In the genomic region with DNA sequence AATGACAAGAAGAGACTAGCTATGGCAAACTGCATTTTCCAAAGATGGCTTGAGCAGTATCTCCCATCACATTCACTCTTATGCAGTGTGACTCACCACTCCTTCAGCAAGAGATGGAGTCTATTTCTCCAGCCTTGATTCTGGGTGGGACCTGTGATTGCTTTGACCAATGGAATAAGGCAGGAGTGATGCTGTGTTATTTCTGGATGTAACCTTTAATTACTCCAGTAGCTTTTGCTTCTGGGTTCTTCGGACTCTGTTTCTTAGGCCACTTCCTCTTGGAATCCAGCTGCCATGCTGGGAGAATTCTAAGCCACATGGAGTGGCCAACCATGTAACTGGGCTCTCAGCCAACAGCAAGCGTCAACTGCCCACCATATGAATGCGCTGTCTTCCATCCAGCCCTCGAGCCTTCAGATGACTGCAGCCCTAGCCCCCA, we compare ENCODE assay signal across 12 cellular contexts. TPM values are rescaled to one million over a fixed set of nuclear protein-coding genes. Genes with fewer than 3 reads are reported as not detected.
DNase-seq lines count a peak whose midpoint lies in the region; ATAC-seq and TF ChIP-seq lines count a peak whose summit lies in the region.
"Had no signal": no experiment of that assay in that cellular context is flagged by ENCODE, and none has a peak within 500 bp of the region (broad histone marks: within the 10 kb centered on the region; RNA-seq: fewer than 3 reads in every experiment).

No MANE protein-coding gene starts in this region.

- peaks cover 23% of the 10 kb centered on the region for H3K27me3 Mint-ChIP-seq in activated CD4-positive, alpha-beta memory T cell treated with anti-CD3 and anti-CD28 coated beads, Interleukin-2, amount 10 ng/mL, durations not matched to agents 7 days and 5 days
- no peaks in the 10 kb centered on the region for H3K27me3 Mint-ChIP-seq in activated CD4-positive, alpha-beta memory T cell treated with anti-CD3 and anti-CD28 coated beads for 36 hours
- H3K27me3 Mint-ChIP-seq: activated T-helper 17 cell treated with anti-CD3 and anti-CD28 coated beads, Interleukin-2, amount 50 U/mL, for 72 hours had no signal

- no peaks in the 10 kb centered on the region for H3K36me3 Mint-ChIP-seq in activated CD4-positive, alpha-beta memory T cell treated with anti-CD3 and anti-CD28 coated beads, Interleukin-2, amount 10 ng/mL, durations not matched to agents 7 days and 5 days (ENCODE audit: low read depth)
- no peaks in the 10 kb centered on the region for H3K36me3 Mint-ChIP-seq in activated CD4-positive, alpha-beta memory T cell treated with anti-CD3 and anti-CD28 coated beads for 36 hours

- WGBS in psoas muscle, 3 donors, result 60 to 75% (median 65%) methylated on average over 4 of the region's 4 CpGs

- H3K27me3 ChIP-seq in psoas muscle (ENCODE audit: insufficient read depth in 3 of 3, low read length in 2 of 3), result no peaks in the 10 kb centered on the region
- H3K27me3 ChIP-seq: upper lobe of right lung had no signal

- peaks cover 16% of the 10 kb centered on the region for H3K4me1 Mint-ChIP-seq in activated CD4-positive, alpha-beta memory T cell treated with anti-CD3 and anti-CD28 coated beads, Interleukin-2, amount 10 ng/mL, durations not matched to agents 7 days and 5 days
- no peaks in the 10 kb centered on the region for H3K4me1 Mint-ChIP-seq in activated CD4-positive, alpha-beta memory T cell treated with anti-CD3 and anti-CD28 coated beads for 36 hours (ENCODE audit: low read depth)
- H3K4me1 Mint-ChIP-seq: activated T-helper 17 cell treated with anti-CD3 and anti-CD28 coated beads, Interleukin-2, amount 50 U/mL, for 72 hours had no signal

- intact Hi-C loops in activated CD4-positive, alpha-beta memory T cell treated with anti-CD3 and anti-CD28 coated beads for 36 hours (cut with micrococcal nuclease), result no loop called here
- intact Hi-C loops in psoas muscle (cut with DNase I), result no loop called here

- H3K27ac ChIP-seq in psoas muscle, result peak overlapping the region; percentile 58
- H3K27ac ChIP-seq: upper lobe of right lung had no signal

- TF ChIP-seq CTCF in epithelial cell of esophagus (IDR thresholded peaks at IDR 0.05; ENCODE audit: insufficient read depth, low read depth, low read length, missing control alignments), result no peak
- no peak for TF ChIP-seq CTCF in psoas muscle (IDR thresholded peaks at IDR 0.05)

- DNase-seq in activated CD4-positive, alpha-beta memory T cell treated with anti-CD3 and anti-CD28 coated beads, Interleukin-2, amount 10 ng/mL, durations not matched to agents 7 days and 5 days, result peak; percentile 10
- no peak for DNase-seq in activated CD4-positive, alpha-beta memory T cell treated with anti-CD3 and anti-CD28 coated beads for 36 hours
- DNase-seq in epithelial cell of esophagus (ENCODE audit: low read depth), result peak; percentile 51
- no peak for DNase-seq in psoas muscle
- DNase-seq in SW 1271 (lab: John Stamatoyannopoulos, UW), result no peak
- no peak for DNase-seq in DMS153 treated with DMSO at 0.1 percent for 48 hours (lab: John Stamatoyannopoulos, UW; ENCODE audit: unreplicated experiment)
- DNase-seq: activated CD4-positive, alpha-beta T cell treated with anti-CD3 and anti-CD28 coated beads for 1 hour; Karpas-422; upper lobe of right lung had no signal

- no peaks in the 10 kb centered on the region for H3K9me3 Mint-ChIP-seq in activated CD4-positive, alpha-beta memory T cell treated with anti-CD3 and anti-CD28 coated beads, Interleukin-2, amount 10 ng/mL, durations not matched to agents 7 days and 5 days
- H3K9me3 Mint-ChIP-seq in activated CD4-positive, alpha-beta memory T cell treated with anti-CD3 and anti-CD28 coated beads for 36 hours, result no peaks in the 10 kb centered on the region
- H3K9me3 Mint-ChIP-seq: activated T-helper 17 cell treated with anti-CD3 and anti-CD28 coated beads, Interleukin-2, amount 50 U/mL, for 72 hours had no signal

- CTCF ChIA-PET in activated CD4-positive, alpha-beta memory T cell treated with anti-CD3 and anti-CD28 coated beads, Interleukin-2, amount 10 ng/mL, durations not matched to agents 7 days and 5 days (lab: Charles Lee), result interaction anchor here (0.8 to 4.2 kb wide), 4 partner anchors 20 to 108 kb away, joined by 3 to 43 read pairs (median 9); no protein-coding TSS in a partner anchor
- CTCF ChIA-PET in activated CD4-positive, alpha-beta memory T cell treated with anti-CD3 and anti-CD28 coated beads for 36 hours (lab: Charles Lee), result interaction anchor here (1.4 to 2.7 kb wide), 3 partner anchors 9 to 107 kb away, joined by 4 to 18 read pairs (median 5); no protein-coding TSS in a partner anchor

- no peaks in the 10 kb centered on the region for H3K9me3 ChIP-seq in psoas muscle
- H3K9me3 ChIP-seq: upper lobe of right lung had no signal

- H3K4me3 Mint-ChIP-seq in activated CD4-positive, alpha-beta memory T cell treated with anti-CD3 and anti-CD28 coated beads, Interleukin-2, amount 10 ng/mL, durations not matched to agents 7 days and 5 days, result no peak overlapping the region
- H3K4me3 Mint-ChIP-seq in activated CD4-positive, alpha-beta memory T cell treated with anti-CD3 and anti-CD28 coated beads for 36 hours, result no peak overlapping the region
- H3K4me3 Mint-ChIP-seq: activated T-helper 17 cell treated with anti-CD3 and anti-CD28 coated beads, Interleukin-2, amount 50 U/mL, for 72 hours had no signal

- POLR2A ChIA-PET in activated CD4-positive, alpha-beta memory T cell treated with anti-CD3 and anti-CD28 coated beads, Interleukin-2, amount 10 ng/mL, durations not matched to agents 7 days and 5 days (lab: Charles Lee), result no interaction called here
- POLR2A ChIA-PET in activated CD4-positive, alpha-beta memory T cell treated with anti-CD3 and anti-CD28 coated beads for 36 hours (lab: Charles Lee), result no interaction called here

- peaks cover 53% of the 10 kb centered on the region for H3K4me1 ChIP-seq in psoas muscle

- ATAC-seq in psoas muscle, result peak in 3 of 4 donors; percentile 23 to 45 (median 26)
- ATAC-seq in HG02798 (IDR thresholded peaks at IDR 0.05; ENCODE audit: poor library complexity, unreplicated experiment), result no peak
- ATAC-seq: activated T-helper 17 cell treated with anti-CD3 and anti-CD28 coated beads, Interleukin-2, amount 50 U/mL, for 72 hours had no signal

- no peak overlapping the region for H3K27ac Mint-ChIP-seq in activated CD4-positive, alpha-beta memory T cell treated with anti-CD3 and anti-CD28 coated beads, Interleukin-2, amount 10 ng/mL, durations not matched to agents 7 days and 5 days
- H3K27ac Mint-ChIP-seq in activated CD4-positive, alpha-beta memory T cell treated with anti-CD3 and anti-CD28 coated beads for 36 hours, result no peak overlapping the region
- H3K27ac Mint-ChIP-seq: activated T-helper 17 cell treated with anti-CD3 and anti-CD28 coated beads, Interleukin-2, amount 50 U/mL, for 72 hours had no signal

- H3K4me3 ChIP-seq in epithelial cell of esophagus (ENCODE audit: low read length), result no peak overlapping the region
- no peak overlapping the region for H3K4me3 ChIP-seq in psoas muscle
- H3K4me3 ChIP-seq: upper lobe of right lung had no signal

- no peaks in the 10 kb centered on the region for H3K36me3 ChIP-seq in psoas muscle (ENCODE audit: insufficient read depth in 1 of 2, low read depth in 1 of 2)
- H3K36me3 ChIP-seq: upper lobe of right lung had no signal

TF ChIP-seq in PFSK-1, 5 proteins besides CTCF, POLR2A, EP300 and RAD21:
- TF ChIP-seq SIN3A (IDR thresholded peaks at IDR 0.05; ENCODE audit: borderline replicate concordance, insufficient read depth, low read length) (peak; percentile 22; the same call in 1 of the 2 replicates), REST (IDR thresholded peaks at IDR 0.05; ENCODE audit: insufficient read depth in 1 of 2, low read depth in 2 of 2, low read length in 2 of 2) (no peak), POLR2AphosphoS5 (IDR thresholded peaks at IDR 0.05; ENCODE audit: low read depth, low read length) (peak; percentile 62), FOXP2 (optimal IDR thresholded peaks at IDR 0.05; ENCODE audit: borderline replicate concordance, extremely low read depth, extremely low read length, insufficient read depth) (no peak), TAF1 (IDR thresholded peaks at IDR 0.05; ENCODE audit: borderline replicate concordance, insufficient read depth, low read length) (no peak)

RNA-seq across cellular contexts. Expression of gene TGM2, which starts 50.7 kb away (rescaled TPM):
- under 1 TPM; 0.33 to 0.38 TPM for total RNA-seq in activated CD4-positive, alpha-beta memory T cell treated with anti-CD3 and anti-CD28 coated beads, Interleukin-2, amount 10 ng/mL, durations not matched to agents 7 days and 5 days
- total RNA-seq in activated CD4-positive, alpha-beta memory T cell treated with anti-CD3 and anti-CD28 coated beads for 36 hours, result not detected
- 0.72 TPM for polyA plus RNA-seq in PFSK-1 (2012; ENCODE audit: insufficient read length, low read depth)
- 100 to 1,000 TPM in 3 of 4 donors, 10 to 100 TPM in 1; 38.0 to 235 (median 134) TPM for total RNA-seq in psoas muscle
- polyA plus RNA-seq in psoas muscle, result 100 to 1,000 TPM in 1 of 3 donors, 10 to 100 TPM in 2; 23.6 to 168 (median 57.4) TPM

Comparison
In these comparisons a context has a peak if more than half of its experiments do, and no peak if none do; other contexts are left out.
1. DNase-seq: peak in activated CD4-positive, alpha-beta memory T cell treated with anti-CD3 and anti-CD28 coated beads, Interleukin-2, amount 10 ng/mL, durations not matched to agents 7 days and 5 days (single experiment) and epithelial cell of esophagus (single experiment); none in activated CD4-positive, alpha-beta memory T cell treated with anti-CD3 and anti-CD28 coated beads for 36 hours (single experiment), psoas muscle (0 of 2), SW 1271 (0 of 2) and DMS153 treated with DMSO at 0.1 percent for 48 hours (single experiment).
2. RNA of gene TGM2, which starts 50.7 kb away (total RNA-seq): 38.0 to 235 TPM in psoas muscle; 0.33 to 0.38 TPM in activated CD4-positive, alpha-beta memory T cell treated with anti-CD3 and anti-CD28 coated beads, Interleukin-2, amount 10 ng/mL, durations not matched to agents 7 days and 5 days and not detected in activated CD4-positive, alpha-beta memory T cell treated with anti-CD3 and anti-CD28 coated beads for 36 hours; every median in the first group is over 10 times any median in the second.